In genomic region chr15:98651581-98652220, GRCh38 we compare ENCODE assay signal across 8 cellular contexts. TPM values are rescaled to one million over a fixed set of nuclear protein-coding genes. Genes with fewer than 3 reads are reported as not detected.
A peak's percentile ranks its signal among the peaks of the same experiment; 100 is the strongest.
DNase-seq lines count a peak whose midpoint lies in the region; ATAC-seq and TF ChIP-seq lines count a peak whose summit lies in the region.

No MANE protein-coding gene starts in this region.

- peaks cover 50% of the 10 kb centered on the region for H3K4me1 ChIP-seq in BLaER1

- H3K36me3 Mint-ChIP-seq in natural killer cell: no peaks in the 10 kb centered on the region

- peak overlapping the region; percentile 91 to 99 for H3K27ac Mint-ChIP-seq in natural killer cell

- H3K9me3 ChIP-seq in BLaER1: no peaks in the 10 kb centered on the region

- peak overlapping the region; percentile 99 for H3K9ac ChIP-seq in BLaER1

- no peaks in the 10 kb centered on the region for H3K9me3 Mint-ChIP-seq in natural killer cell

- peaks cover 69% of the 10 kb centered on the region for H4K20me1 ChIP-seq in BLaER1

- ATAC-seq in natural killer cell (no peak), HG03439 (IDR thresholded peaks at IDR 0.05; ENCODE audit: unreplicated experiment) (no peak), left colon (no peak)

- peaks cover 39 to 42% of the 10 kb centered on the region in 2 donors for H3K4me1 Mint-ChIP-seq in natural killer cell

- no peaks in the 10 kb centered on the region for H3K27me3 ChIP-seq in BLaER1

- H3K4me3 Mint-ChIP-seq in natural killer cell: peak overlapping the region; percentile 96

- no peaks in the 10 kb centered on the region; the same call in 1 of the 2 replicates for H3K36me3 ChIP-seq in BLaER1

- H3K27ac ChIP-seq in BLaER1: peak overlapping the region; percentile 97

- peak overlapping the region; percentile 99 for H3K4me3 ChIP-seq in BLaER1

- peak; percentile 5 for DNase-seq in NCI-H2227 treated with DMSO at 0.1 percent for 48 hours (lab: John Stamatoyannopoulos, UW)
- DNase-seq in dermis blood vessel endothelial cell: peak; percentile 14
- no peak for DNase-seq in natural killer cell
- DNase-seq in T-helper 9 cell: no peak
- no peak for DNase-seq in NCI-H2081 (lab: John Stamatoyannopoulos, UW)
- no peak for DNase-seq in left colon

- intact Hi-C loops in natural killer cell (cut with micrococcal nuclease): loop anchor here (5.0 kb wide), 2 partner anchors 126 to 301 kb away; no protein-coding TSS in a partner anchor
- intact Hi-C loops in left colon (cut with DNase I, micrococcal nuclease): loop anchor here in 1 of 2 donors (10.0 kb wide), 1 partner anchor 123 kb away; no protein-coding TSS in a partner anchor

- no peak for TF ChIP-seq CTCF in natural killer cell (IDR thresholded peaks at IDR 0.05)

- H3K27me3 Mint-ChIP-seq in natural killer cell (ENCODE audit: low read depth in 2 of 2): peaks cover 20 to 45% of the 10 kb centered on the region in 2 donors

- peak overlapping the region; percentile 93 for H3K4me2 ChIP-seq in BLaER1

RNA-seq across cellular contexts. Expression of gene IGF1R, which starts 3.4 kb away (rescaled TPM):
- total RNA-seq in dermis blood vessel endothelial cell (65.3 and 93.5 TPM in 2 replicates), natural killer cell (10 to 100 TPM; 47.3 to 50.7 (median 49.0) TPM), left colon (10 to 100 TPM; 40.2 to 42.0 TPM)

Comparison
In these comparisons a context has a peak if more than half of its experiments do, and no peak if none do; other contexts are left out.
1. DNase-seq: peak in NCI-H2227 treated with DMSO at 0.1 percent for 48 hours (single experiment) and dermis blood vessel endothelial cell (single experiment); none in natural killer cell (single experiment), T-helper 9 cell (single experiment), NCI-H2081 (0 of 2) and left colon (0 of 2).